In the genomic region with DNA sequence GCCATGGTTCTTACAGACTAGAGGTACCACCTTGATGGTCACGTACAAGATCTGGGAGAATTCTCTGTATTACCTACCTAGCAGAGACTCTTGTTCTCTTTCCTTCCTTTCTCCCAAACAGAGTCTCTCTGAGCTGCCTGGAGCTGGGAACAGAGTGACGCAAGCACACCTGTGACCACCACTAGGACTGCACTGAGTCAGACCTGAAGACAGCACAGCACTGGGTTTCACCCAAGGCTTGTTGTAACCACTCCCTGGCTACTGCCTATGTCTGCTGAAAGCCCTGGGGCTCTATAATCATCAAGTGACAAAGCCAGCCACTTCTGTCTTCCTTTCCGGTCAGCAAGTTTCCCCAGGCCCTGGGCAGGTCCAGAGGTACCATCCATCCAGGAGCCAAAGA, we compare ENCODE assay signal across 26 cellular contexts.
"Had no signal": no experiment of that assay in that cellular context is flagged by ENCODE, and none has a peak within 500 bp of the region (broad histone marks: within the 10 kb centered on the region; RNA-seq: fewer than 3 reads in every experiment).

No MANE protein-coding gene starts in this region.

- H3K27me3 ChIP-seq: adrenal gland, gastrocnemius medialis had no signal

- H3K4me3 ChIP-seq: adrenal gland, gastrocnemius medialis had no signal

- DNase-seq: activated CD4-positive, alpha-beta memory T cell treated with anti-CD3 and anti-CD28 coated beads for 36 hours; activated CD4-positive, alpha-beta T cell treated with anti-CD3 and anti-CD28 coated beads for 36 hours; activated CD4-positive, alpha-beta T cell treated with anti-CD3 and anti-CD28 coated beads, Interleukin-2, amount 10 ng/mL, durations not matched to agents 24 days and 14 days; activated CD4-positive, CD25-positive, alpha-beta regulatory T cell; activated CD4-positive, CD25-positive, alpha-beta regulatory T cell treated with anti-CD3 and anti-CD28 coated beads, Interleukin-2, amount 50 U/mL, for 72 hours; activated CD8-positive, alpha-beta memory T cell treated with anti-CD3 and anti-CD28 coated beads, Interleukin-2, amount 10 ng/mL, durations not matched to agents 7 days and 5 days; activated CD8-positive, alpha-beta memory T cell treated with anti-CD3 and anti-CD28 coated beads, Interleukin-2, amount 50 U/mL, for 4 hours; activated CD8-positive, alpha-beta T cell treated with anti-CD3 and anti-CD28 coated beads, Interleukin-2, amount 10 ng/mL, durations not matched to agents 7 days and 5 days; activated effector memory CD4-positive, alpha-beta T cell treated with anti-CD3 and anti-CD28 coated beads, Interleukin-2, amount 50 U/mL, for 16 hours; activated naive CD4-positive, alpha-beta T cell treated with anti-CD3 and anti-CD28 coated beads for 36 hours; activated naive CD8-positive, alpha-beta T cell treated with anti-CD3 and anti-CD28 coated beads for 36 hours; activated naive CD8-positive, alpha-beta T cell treated with anti-CD3 and anti-CD28 coated beads, Interleukin-2, amount 50 U/mL, for 24 hours; activated T-cell treated with anti-CD3 and anti-CD28 coated beads, Interleukin-2, amount 50 U/mL, for 1 hour; activated T-cell treated with anti-CD3 and anti-CD28 coated beads, Interleukin-2, amount 50 U/mL, for 48 hours; adrenal gland; amygdala; aorta; caudate nucleus; cortex of kidney; dermis blood vessel endothelial cell; effector CD4-positive, alpha-beta T cell; effector memory CD8-positive, alpha-beta T cell; foreskin fibroblast; gastrocnemius medialis; T-helper 2 cell had no signal

- H3K4me1 ChIP-seq: adrenal gland, gastrocnemius medialis had no signal

- H3K9me3 ChIP-seq: adrenal gland, gastrocnemius medialis had no signal

- FAIRE-seq: colon had no signal

- H3K27ac ChIP-seq: adrenal gland, gastrocnemius medialis had no signal

- H3K36me3 ChIP-seq: adrenal gland, gastrocnemius medialis had no signal
